ENCODE assay signal across 1 cellular context in the genomic region with DNA sequence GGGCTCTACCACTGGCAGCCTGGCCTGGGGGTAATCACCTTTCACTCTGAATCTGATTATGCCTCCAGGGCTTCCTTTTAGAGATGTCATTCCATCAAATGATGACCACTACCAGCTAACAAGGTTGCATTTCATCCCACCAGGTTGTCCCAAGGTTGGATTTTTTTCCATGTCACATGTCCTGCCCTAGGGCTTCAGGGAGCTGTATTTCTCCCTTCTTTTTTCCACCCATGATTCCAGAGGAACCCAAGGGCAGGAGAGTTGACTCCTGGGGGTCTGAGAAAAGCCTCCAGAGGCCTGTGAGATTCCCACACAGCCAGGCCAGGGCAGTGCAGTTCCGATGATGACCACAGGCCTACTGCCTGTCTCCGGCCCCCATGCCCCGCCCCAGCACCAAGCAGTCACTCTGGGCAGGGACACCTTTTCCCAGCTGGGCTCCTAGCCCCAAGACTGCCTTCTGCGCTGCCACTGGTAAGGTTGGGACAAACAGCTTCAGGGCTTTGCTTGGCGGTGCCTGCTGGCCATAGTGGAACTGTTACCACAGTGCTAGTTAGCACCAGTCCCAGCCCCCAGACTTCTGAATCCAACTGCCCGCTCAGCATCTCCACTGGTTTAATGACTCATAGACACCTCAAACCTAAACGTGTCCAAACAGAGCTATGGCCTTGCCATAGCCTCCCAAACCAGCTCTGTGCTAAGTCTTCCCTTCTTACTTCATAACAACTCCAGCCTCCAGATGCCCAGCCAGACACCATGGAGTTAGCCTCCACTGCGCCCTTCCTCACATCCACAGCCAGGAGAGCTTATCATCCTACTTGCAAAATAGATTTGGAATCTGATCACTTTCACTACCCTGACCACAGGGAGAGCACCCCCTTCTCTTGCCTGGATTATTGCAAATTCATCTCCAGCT.
TF ChIP-seq lines count a peak whose summit lies in the region.

No MANE protein-coding gene starts in this region.

TF ChIP-seq in K562, 482 proteins besides CTCF, POLR2A, EP300 and RAD21 (continued from another document and continues in another):
- 0 out of 2 replicates have a peak, but pooled peaks have one; percentile 13 for TF ChIP-seq SMARCE1 (IDR thresholded peaks at IDR 0.05)
- TF ChIP-seq, protein P1, sequence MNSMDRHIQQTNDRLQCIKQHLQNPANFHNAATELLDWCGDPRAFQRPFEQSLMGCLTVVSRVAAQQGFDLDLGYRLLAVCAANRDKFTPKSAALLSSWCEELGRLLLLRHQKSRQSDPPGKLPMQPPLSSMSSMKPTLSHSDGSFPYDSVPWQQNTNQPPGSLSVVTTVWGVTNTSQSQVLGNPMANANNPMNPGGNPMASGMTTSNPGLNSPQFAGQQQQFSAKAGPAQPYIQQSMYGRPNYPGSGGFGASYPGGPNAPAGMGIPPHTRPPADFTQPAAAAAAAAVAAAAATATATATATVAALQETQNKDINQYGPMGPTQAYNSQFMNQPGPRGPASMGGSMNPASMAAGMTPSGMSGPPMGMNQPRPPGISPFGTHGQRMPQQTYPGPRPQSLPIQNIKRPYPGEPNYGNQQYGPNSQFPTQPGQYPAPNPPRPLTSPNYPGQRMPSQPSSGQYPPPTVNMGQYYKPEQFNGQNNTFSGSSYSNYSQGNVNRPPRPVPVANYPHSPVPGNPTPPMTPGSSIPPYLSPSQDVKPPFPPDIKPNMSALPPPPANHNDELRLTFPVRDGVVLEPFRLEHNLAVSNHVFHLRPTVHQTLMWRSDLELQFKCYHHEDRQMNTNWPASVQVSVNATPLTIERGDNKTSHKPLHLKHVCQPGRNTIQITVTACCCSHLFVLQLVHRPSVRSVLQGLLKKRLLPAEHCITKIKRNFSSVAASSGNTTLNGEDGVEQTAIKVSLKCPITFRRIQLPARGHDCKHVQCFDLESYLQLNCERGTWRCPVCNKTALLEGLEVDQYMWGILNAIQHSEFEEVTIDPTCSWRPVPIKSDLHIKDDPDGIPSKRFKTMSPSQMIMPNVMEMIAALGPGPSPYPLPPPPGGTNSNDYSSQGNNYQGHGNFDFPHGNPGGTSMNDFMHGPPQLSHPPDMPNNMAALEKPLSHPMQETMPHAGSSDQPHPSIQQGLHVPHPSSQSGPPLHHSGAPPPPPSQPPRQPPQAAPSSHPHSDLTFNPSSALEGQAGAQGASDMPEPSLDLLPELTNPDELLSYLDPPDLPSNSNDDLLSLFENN (IDR thresholded peaks at IDR 0.05; ENCODE audit: low read depth in 2 of 2, low read length in 2 of 2): no peak
- TF ChIP-seq ILF3 (IDR thresholded peaks at IDR 0.05; ENCODE audit: borderline replicate concordance): no peak
- no peak for TF ChIP-seq CREBBP (IDR thresholded peaks at IDR 0.05; ENCODE audit: low read depth, low read length)
- peak; percentile 37 for TF ChIP-seq MEF2D (tag; conservative IDR thresholded peaks at IDR 0.05; ENCODE audit: low read depth)
- no peak for TF ChIP-seq ASH1L (IDR thresholded peaks at IDR 0.05; ENCODE audit: borderline replicate concordance, low read depth, partially characterized antibody)
- TF ChIP-seq ZNF143 (CRISPR knock-in tag; IDR thresholded peaks at IDR 0.05): no peak
- TF ChIP-seq, protein P2, sequence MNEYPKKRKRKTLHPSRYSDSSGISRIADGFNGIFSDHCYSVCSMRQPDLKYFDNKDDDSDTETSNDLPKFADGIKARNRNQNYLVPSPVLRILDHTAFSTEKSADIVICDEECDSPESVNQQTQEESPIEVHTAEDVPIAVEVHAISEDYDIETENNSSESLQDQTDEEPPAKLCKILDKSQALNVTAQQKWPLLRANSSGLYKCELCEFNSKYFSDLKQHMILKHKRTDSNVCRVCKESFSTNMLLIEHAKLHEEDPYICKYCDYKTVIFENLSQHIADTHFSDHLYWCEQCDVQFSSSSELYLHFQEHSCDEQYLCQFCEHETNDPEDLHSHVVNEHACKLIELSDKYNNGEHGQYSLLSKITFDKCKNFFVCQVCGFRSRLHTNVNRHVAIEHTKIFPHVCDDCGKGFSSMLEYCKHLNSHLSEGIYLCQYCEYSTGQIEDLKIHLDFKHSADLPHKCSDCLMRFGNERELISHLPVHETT (CRISPR knock-in tag; conservative IDR thresholded peaks at IDR 0.05 in 1 of 2, IDR thresholded peaks at IDR 0.05 in 1 of 2): no peak
- TF ChIP-seq, protein P3, sequence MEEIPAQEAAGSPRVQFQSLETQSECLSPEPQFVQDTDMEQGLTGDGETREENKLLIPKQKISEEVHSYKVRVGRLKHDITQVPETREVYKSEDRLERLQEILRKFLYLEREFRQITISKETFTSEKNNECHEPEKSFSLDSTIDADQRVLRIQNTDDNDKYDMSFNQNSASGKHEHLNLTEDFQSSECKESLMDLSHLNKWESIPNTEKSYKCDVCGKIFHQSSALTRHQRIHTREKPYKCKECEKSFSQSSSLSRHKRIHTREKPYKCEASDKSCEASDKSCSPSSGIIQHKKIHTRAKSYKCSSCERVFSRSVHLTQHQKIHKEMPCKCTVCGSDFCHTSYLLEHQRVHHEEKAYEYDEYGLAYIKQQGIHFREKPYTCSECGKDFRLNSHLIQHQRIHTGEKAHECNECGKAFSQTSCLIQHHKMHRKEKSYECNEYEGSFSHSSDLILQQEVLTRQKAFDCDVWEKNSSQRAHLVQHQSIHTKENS (CRISPR knock-in tag; IDR thresholded peaks at IDR 0.05): no peak
- TF ChIP-seq ZNF764 (CRISPR knock-in tag; IDR thresholded peaks at IDR 0.05; ENCODE audit: low read depth): no peak
- no peak for TF ChIP-seq SPI1 (IDR thresholded peaks at IDR 0.05; ENCODE audit: borderline replicate concordance, low read depth, low read length)
- no peak for TF ChIP-seq ZNF384 (IDR thresholded peaks at IDR 0.05; ENCODE audit: low read depth, low read length)
- TF ChIP-seq NR2C2 (CRISPR knock-in tag; IDR thresholded peaks at IDR 0.05): no peak
- TF ChIP-seq NR2C2 (tag; IDR thresholded peaks at IDR 0.05): no peak
- TF ChIP-seq, protein P4, sequence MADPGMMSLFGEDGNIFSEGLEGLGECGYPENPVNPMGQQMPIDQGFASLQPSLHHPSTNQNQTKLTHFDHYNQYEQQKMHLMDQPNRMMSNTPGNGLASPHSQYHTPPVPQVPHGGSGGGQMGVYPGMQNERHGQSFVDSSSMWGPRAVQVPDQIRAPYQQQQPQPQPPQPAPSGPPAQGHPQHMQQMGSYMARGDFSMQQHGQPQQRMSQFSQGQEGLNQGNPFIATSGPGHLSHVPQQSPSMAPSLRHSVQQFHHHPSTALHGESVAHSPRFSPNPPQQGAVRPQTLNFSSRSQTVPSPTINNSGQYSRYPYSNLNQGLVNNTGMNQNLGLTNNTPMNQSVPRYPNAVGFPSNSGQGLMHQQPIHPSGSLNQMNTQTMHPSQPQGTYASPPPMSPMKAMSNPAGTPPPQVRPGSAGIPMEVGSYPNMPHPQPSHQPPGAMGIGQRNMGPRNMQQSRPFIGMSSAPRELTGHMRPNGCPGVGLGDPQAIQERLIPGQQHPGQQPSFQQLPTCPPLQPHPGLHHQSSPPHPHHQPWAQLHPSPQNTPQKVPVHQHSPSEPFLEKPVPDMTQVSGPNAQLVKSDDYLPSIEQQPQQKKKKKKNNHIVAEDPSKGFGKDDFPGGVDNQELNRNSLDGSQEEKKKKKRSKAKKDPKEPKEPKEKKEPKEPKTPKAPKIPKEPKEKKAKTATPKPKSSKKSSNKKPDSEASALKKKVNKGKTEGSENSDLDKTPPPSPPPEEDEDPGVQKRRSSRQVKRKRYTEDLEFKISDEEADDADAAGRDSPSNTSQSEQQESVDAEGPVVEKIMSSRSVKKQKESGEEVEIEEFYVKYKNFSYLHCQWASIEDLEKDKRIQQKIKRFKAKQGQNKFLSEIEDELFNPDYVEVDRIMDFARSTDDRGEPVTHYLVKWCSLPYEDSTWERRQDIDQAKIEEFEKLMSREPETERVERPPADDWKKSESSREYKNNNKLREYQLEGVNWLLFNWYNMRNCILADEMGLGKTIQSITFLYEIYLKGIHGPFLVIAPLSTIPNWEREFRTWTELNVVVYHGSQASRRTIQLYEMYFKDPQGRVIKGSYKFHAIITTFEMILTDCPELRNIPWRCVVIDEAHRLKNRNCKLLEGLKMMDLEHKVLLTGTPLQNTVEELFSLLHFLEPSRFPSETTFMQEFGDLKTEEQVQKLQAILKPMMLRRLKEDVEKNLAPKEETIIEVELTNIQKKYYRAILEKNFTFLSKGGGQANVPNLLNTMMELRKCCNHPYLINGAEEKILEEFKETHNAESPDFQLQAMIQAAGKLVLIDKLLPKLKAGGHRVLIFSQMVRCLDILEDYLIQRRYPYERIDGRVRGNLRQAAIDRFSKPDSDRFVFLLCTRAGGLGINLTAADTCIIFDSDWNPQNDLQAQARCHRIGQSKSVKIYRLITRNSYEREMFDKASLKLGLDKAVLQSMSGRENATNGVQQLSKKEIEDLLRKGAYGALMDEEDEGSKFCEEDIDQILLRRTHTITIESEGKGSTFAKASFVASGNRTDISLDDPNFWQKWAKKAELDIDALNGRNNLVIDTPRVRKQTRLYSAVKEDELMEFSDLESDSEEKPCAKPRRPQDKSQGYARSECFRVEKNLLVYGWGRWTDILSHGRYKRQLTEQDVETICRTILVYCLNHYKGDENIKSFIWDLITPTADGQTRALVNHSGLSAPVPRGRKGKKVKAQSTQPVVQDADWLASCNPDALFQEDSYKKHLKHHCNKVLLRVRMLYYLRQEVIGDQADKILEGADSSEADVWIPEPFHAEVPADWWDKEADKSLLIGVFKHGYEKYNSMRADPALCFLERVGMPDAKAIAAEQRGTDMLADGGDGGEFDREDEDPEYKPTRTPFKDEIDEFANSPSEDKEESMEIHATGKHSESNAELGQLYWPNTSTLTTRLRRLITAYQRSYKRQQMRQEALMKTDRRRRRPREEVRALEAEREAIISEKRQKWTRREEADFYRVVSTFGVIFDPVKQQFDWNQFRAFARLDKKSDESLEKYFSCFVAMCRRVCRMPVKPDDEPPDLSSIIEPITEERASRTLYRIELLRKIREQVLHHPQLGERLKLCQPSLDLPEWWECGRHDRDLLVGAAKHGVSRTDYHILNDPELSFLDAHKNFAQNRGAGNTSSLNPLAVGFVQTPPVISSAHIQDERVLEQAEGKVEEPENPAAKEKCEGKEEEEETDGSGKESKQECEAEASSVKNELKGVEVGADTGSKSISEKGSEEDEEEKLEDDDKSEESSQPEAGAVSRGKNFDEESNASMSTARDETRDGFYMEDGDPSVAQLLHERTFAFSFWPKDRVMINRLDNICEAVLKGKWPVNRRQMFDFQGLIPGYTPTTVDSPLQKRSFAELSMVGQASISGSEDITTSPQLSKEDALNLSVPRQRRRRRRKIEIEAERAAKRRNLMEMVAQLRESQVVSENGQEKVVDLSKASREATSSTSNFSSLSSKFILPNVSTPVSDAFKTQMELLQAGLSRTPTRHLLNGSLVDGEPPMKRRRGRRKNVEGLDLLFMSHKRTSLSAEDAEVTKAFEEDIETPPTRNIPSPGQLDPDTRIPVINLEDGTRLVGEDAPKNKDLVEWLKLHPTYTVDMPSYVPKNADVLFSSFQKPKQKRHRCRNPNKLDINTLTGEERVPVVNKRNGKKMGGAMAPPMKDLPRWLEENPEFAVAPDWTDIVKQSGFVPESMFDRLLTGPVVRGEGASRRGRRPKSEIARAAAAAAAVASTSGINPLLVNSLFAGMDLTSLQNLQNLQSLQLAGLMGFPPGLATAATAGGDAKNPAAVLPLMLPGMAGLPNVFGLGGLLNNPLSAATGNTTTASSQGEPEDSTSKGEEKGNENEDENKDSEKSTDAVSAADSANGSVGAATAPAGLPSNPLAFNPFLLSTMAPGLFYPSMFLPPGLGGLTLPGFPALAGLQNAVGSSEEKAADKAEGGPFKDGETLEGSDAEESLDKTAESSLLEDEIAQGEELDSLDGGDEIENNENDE (IDR thresholded peaks at IDR 0.05; ENCODE audit: low read depth, low read length): no peak
- no peak for TF ChIP-seq ZNF445 (CRISPR knock-in tag; IDR thresholded peaks at IDR 0.05; ENCODE audit: low read depth)
- no peak for TF ChIP-seq ZNF23 (CRISPR knock-in tag; IDR thresholded peaks at IDR 0.05)
- TF ChIP-seq POLR2B (IDR thresholded peaks at IDR 0.05; ENCODE audit: low read depth, partially characterized antibody): no peak
- TF ChIP-seq EGR1 (conservative IDR thresholded peaks at IDR 0.05): no peak
- peak; percentile 92; the same call in 1 of the 2 replicates for TF ChIP-seq DMBX1 (CRISPR knock-in tag; IDR thresholded peaks at IDR 0.05; ENCODE audit: borderline replicate concordance)
- TF ChIP-seq, protein P5, sequence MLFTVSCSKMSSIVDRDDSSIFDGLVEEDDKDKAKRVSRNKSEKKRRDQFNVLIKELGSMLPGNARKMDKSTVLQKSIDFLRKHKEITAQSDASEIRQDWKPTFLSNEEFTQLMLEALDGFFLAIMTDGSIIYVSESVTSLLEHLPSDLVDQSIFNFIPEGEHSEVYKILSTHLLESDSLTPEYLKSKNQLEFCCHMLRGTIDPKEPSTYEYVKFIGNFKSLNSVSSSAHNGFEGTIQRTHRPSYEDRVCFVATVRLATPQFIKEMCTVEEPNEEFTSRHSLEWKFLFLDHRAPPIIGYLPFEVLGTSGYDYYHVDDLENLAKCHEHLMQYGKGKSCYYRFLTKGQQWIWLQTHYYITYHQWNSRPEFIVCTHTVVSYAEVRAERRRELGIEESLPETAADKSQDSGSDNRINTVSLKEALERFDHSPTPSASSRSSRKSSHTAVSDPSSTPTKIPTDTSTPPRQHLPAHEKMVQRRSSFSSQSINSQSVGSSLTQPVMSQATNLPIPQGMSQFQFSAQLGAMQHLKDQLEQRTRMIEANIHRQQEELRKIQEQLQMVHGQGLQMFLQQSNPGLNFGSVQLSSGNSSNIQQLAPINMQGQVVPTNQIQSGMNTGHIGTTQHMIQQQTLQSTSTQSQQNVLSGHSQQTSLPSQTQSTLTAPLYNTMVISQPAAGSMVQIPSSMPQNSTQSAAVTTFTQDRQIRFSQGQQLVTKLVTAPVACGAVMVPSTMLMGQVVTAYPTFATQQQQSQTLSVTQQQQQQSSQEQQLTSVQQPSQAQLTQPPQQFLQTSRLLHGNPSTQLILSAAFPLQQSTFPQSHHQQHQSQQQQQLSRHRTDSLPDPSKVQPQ (CRISPR knock-in tag; IDR thresholded peaks at IDR 0.05; ENCODE audit: borderline replicate concordance): no peak
- TF ChIP-seq SREBF1 (IDR thresholded peaks at IDR 0.05; ENCODE audit: borderline replicate concordance, low read depth, low read length): 0 out of 2 replicates have a peak, but pooled peaks have one; percentile 11
- TF ChIP-seq, protein P6, sequence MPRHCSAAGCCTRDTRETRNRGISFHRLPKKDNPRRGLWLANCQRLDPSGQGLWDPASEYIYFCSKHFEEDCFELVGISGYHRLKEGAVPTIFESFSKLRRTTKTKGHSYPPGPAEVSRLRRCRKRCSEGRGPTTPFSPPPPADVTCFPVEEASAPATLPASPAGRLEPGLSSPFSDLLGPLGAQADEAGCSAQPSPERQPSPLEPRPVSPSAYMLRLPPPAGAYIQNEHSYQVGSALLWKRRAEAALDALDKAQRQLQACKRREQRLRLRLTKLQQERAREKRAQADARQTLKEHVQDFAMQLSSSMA (CRISPR knock-in tag; IDR thresholded peaks at IDR 0.05): no peak
- TF ChIP-seq FOXP1 (CRISPR knock-in tag; IDR thresholded peaks at IDR 0.05): no peak
- TF ChIP-seq HMG20A (CRISPR knock-in tag; conservative IDR thresholded peaks at IDR 0.05): no peak
- TF ChIP-seq ZNF146 (CRISPR knock-in tag; IDR thresholded peaks at IDR 0.05; ENCODE audit: unreplicated experiment): no peak
- TF ChIP-seq KAT8 (IDR thresholded peaks at IDR 0.05; ENCODE audit: low read depth): no peak
- TF ChIP-seq, protein P7, sequence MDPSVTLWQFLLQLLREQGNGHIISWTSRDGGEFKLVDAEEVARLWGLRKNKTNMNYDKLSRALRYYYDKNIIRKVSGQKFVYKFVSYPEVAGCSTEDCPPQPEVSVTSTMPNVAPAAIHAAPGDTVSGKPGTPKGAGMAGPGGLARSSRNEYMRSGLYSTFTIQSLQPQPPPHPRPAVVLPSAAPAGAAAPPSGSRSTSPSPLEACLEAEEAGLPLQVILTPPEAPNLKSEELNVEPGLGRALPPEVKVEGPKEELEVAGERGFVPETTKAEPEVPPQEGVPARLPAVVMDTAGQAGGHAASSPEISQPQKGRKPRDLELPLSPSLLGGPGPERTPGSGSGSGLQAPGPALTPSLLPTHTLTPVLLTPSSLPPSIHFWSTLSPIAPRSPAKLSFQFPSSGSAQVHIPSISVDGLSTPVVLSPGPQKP (CRISPR knock-in tag; IDR thresholded peaks at IDR 0.05): no peak
- no peak; the same call in 1 of the 2 replicates for TF ChIP-seq ILK (tag; IDR thresholded peaks at IDR 0.05; ENCODE audit: borderline replicate concordance, low read depth)
- TF ChIP-seq CBX5 (IDR thresholded peaks at IDR 0.05; ENCODE audit: borderline replicate concordance, low read depth): no peak
